ENCODE assay signal across 29 cellular contexts in genomic region chr12:115207216-115207915, GRCh38.
"Had no signal": no experiment of that assay in that cellular context is flagged by ENCODE, and none has a peak within 500 bp of the region (broad histone marks: within the 10 kb centered on the region; RNA-seq: fewer than 3 reads in every experiment).

No MANE protein-coding gene starts in this region.

- H3K27me3 Mint-ChIP-seq: activated CD4-positive, alpha-beta T cell treated with anti-CD3 and anti-CD28 coated beads, Interleukin-2, amount 10 ng/mL, durations not matched to agents 24 days and 14 days; activated CD8-positive, alpha-beta T cell treated with anti-CD3 and anti-CD28 coated beads for 36 hours; activated T-helper 17 cell treated with anti-CD3 and anti-CD28 coated beads, Interleukin-2, amount 50 U/mL, for 72 hours; brain had no signal

- H3K27me3 ChIP-seq: MG63, SJCRH30 had no signal

- H3K4me3 Mint-ChIP-seq: activated CD4-positive, alpha-beta T cell treated with anti-CD3 and anti-CD28 coated beads, Interleukin-2, amount 10 ng/mL, durations not matched to agents 24 days and 14 days; activated CD8-positive, alpha-beta T cell treated with anti-CD3 and anti-CD28 coated beads for 36 hours; activated naive CD8-positive, alpha-beta T cell; activated naive CD8-positive, alpha-beta T cell treated with anti-CD3 and anti-CD28 coated beads, Interleukin-2, amount 50 U/mL, for 24 hours; activated T-cell treated with anti-CD3 and anti-CD28 coated beads, Interleukin-2, amount 50 U/mL, for 72 hours; activated T-helper 17 cell treated with anti-CD3 and anti-CD28 coated beads, Interleukin-2, amount 50 U/mL, for 72 hours; brain had no signal

- H3K9me3 ChIP-seq: MG63 had no signal

- H3K9me3 Mint-ChIP-seq: activated CD4-positive, alpha-beta T cell treated with anti-CD3 and anti-CD28 coated beads, Interleukin-2, amount 10 ng/mL, durations not matched to agents 24 days and 14 days had no signal

- H3K4me1 Mint-ChIP-seq: activated CD4-positive, alpha-beta T cell treated with anti-CD3 and anti-CD28 coated beads, Interleukin-2, amount 10 ng/mL, durations not matched to agents 24 days and 14 days; activated naive CD8-positive, alpha-beta T cell treated with anti-CD3 and anti-CD28 coated beads, Interleukin-2, amount 50 U/mL, for 24 hours; activated T-helper 17 cell treated with anti-CD3 and anti-CD28 coated beads, Interleukin-2, amount 50 U/mL, for 72 hours had no signal

- DNase-seq: activated CD4-positive, alpha-beta T cell treated with anti-CD3 and anti-CD28 coated beads, Interleukin-2, amount 10 ng/mL, durations not matched to agents 24 days and 14 days; activated CD4-positive, alpha-beta T cell treated with anti-CD3 and anti-CD28 coated beads, Interleukin-2, amount 50 U/mL, for 4 hours; activated CD8-positive, alpha-beta T cell treated with anti-CD3 and anti-CD28 coated beads for 36 hours; activated effector memory CD4-positive, alpha-beta T cell treated with anti-CD3 and anti-CD28 coated beads, Interleukin-2, amount 50 U/mL, for 16 hours; activated naive CD4-positive, alpha-beta T cell treated with Interleukin-2 at 50 U/mL for 16 hours; activated naive CD8-positive, alpha-beta T cell treated with anti-CD3 and anti-CD28 coated beads, Interleukin-2, amount 50 U/mL, for 24 hours; activated T-cell treated with anti-CD3 and anti-CD28 coated beads, Interleukin-2, amount 50 U/mL, for 1 hour; activated T-cell treated with anti-CD3 and anti-CD28 coated beads, Interleukin-2, amount 50 U/mL, for 72 hours; anterior cingulate cortex; caudate nucleus; Kasumi-1; MG63; NCI-H1048; NCI-H1105 treated with DMSO at 0.1 percent for 48 hours; NCI-H1436; NCI-H1694; NCI-H1930; NCI-H2081 treated with DMSO at 0.1 percent for 48 hours; NCI-H345; NCI-H524 treated with DMSO at 0.1 percent for 48 hours; SHP77; SJCRH30; T1000 had no signal

- H3K36me3 Mint-ChIP-seq: activated naive CD8-positive, alpha-beta T cell; brain had no signal

- FAIRE-seq: bronchial epithelial cell, TTC549 had no signal

- H3K27ac ChIP-seq: SJCRH30 had no signal

- H3K27ac Mint-ChIP-seq: activated CD4-positive, alpha-beta T cell treated with anti-CD3 and anti-CD28 coated beads, Interleukin-2, amount 10 ng/mL, durations not matched to agents 24 days and 14 days; activated CD8-positive, alpha-beta T cell treated with anti-CD3 and anti-CD28 coated beads for 36 hours; activated naive CD8-positive, alpha-beta T cell; activated naive CD8-positive, alpha-beta T cell treated with anti-CD3 and anti-CD28 coated beads, Interleukin-2, amount 50 U/mL, for 24 hours; activated T-cell treated with anti-CD3 and anti-CD28 coated beads, Interleukin-2, amount 50 U/mL, for 72 hours; activated T-helper 17 cell treated with anti-CD3 and anti-CD28 coated beads, Interleukin-2, amount 50 U/mL, for 72 hours had no signal

- H3K4me3 ChIP-seq: MG63, SJCRH30, SK-N-MC had no signal

- H3K36me3 ChIP-seq: MG63, SJCRH30 had no signal
